ENCODE assay signal across 24 cellular contexts in the genomic region with DNA sequence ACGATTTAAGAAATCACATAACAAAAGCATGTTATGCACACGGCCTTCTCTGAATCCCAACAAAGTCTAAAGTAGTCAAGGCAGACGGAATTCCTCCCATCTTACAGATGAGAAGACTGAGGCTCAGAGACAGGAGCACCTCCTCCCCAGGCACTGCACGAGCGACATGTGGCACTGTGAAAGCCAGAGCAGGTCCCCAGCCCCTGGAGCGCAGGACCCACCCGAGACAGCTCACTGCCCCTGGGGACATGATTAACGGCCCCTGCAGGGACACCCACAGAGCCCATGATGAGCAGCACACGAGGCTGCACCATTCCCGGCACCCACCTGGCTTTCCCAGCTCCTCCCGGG.
"Had no signal": no experiment of that assay in that cellular context is flagged by ENCODE, and none has a peak within 500 bp of the region (broad histone marks: within the 10 kb centered on the region; RNA-seq: fewer than 3 reads in every experiment).

No MANE protein-coding gene starts in this region.

- H3K4me1 ChIP-seq: colonic mucosa, right atrium auricular region, suprapubic skin, upper lobe of left lung, uterus had no signal

- H3K9me3 ChIP-seq: colonic mucosa, right atrium auricular region, suprapubic skin, thyroid gland, upper lobe of left lung, uterus had no signal

- H3K36me3 Mint-ChIP-seq: natural killer cell had no signal

- H3K4me3 Mint-ChIP-seq: endodermal cell, mesothelial cell of epicardium, natural killer cell, neural crest cell had no signal

- H3K4me1 Mint-ChIP-seq: endodermal cell, mesothelial cell of epicardium, neural crest cell had no signal

- DNase-seq: caudate nucleus; colonic mucosa; dermis blood vessel endothelial cell; endodermal cell; foreskin melanocyte; head of caudate nucleus; kidney; left colon; left ventricle myocardium superior; mammary epithelial cell; natural killer cell; nucleus accumbens; stimulated activated CD4-positive, alpha-beta T cell treated with anti-CD3 and anti-CD28 coated beads, Interleukin-4, amount 100 ng/mL, for 24 hours; stimulated activated naive CD4-positive, alpha-beta T cell; thyroid gland; uterus had no signal

- H3K27me3 ChIP-seq: colonic mucosa, hepatocyte, right atrium auricular region, suprapubic skin, thyroid gland, upper lobe of left lung, uterus had no signal

- H3K4me3 ChIP-seq: colonic mucosa, hepatocyte, right atrium auricular region, suprapubic skin, thyroid gland, upper lobe of left lung, uterus had no signal

- H3K79me2 ChIP-seq: hepatocyte had no signal

- H3K4me2 ChIP-seq: hepatocyte had no signal

- H2AFZ ChIP-seq: hepatocyte, parathyroid adenoma had no signal

- ATAC-seq: left ventricle myocardium superior, natural killer cell had no signal

- H3K9me3 Mint-ChIP-seq: endodermal cell, mesothelial cell of epicardium, natural killer cell, neural crest cell had no signal

- H3K27ac Mint-ChIP-seq: endodermal cell, mesothelial cell of epicardium, natural killer cell had no signal

- H3K36me3 ChIP-seq: colonic mucosa, right atrium auricular region, thyroid gland, uterus had no signal

- H3K27ac ChIP-seq: colonic mucosa, hepatocyte, parathyroid adenoma, right atrium auricular region, suprapubic skin, thyroid gland, upper lobe of left lung, uterus had no signal

- FAIRE-seq: endothelial cell of umbilical vein, kidney had no signal

- H3K9ac ChIP-seq: parathyroid adenoma had no signal
